1 cellular context compared by ENCODE assay signal in the genomic region with DNA sequence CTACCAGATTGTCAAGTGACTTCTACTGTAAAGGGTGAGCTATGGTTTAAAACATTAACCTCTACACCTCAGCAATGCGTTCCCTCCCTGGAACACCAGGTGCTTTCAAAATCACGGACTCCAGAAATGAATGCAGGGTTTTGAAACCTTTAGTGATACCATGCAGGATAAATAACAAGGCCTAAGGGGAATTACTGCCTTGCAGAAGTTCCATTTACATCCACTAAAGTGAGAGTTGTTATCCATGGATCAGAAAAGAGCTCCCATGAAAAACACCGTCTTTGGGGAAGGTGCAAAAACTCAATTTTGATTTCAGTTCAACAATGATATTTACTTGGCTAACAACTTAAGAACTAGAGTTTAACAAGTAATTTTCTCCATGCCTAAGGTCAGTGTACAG.
TF ChIP-seq lines count a peak whose summit lies in the region.

No MANE protein-coding gene starts in this region.

TF ChIP-seq in H1, 55 proteins besides CTCF, POLR2A, EP300 and RAD21:
- no peak for TF ChIP-seq EGR1 (IDR thresholded peaks at IDR 0.05; ENCODE audit: borderline replicate concordance, low read depth, low read length)
- TF ChIP-seq SP2 (IDR thresholded peaks at IDR 0.05; ENCODE audit: low read length): no peak
- no peak for TF ChIP-seq JUN (IDR thresholded peaks at IDR 0.05; ENCODE audit: low read depth, low read length)
- TF ChIP-seq GABPA (IDR thresholded peaks at IDR 0.05; ENCODE audit: borderline replicate concordance, insufficient read depth, low read length): no peak
- TF ChIP-seq BRCA1 (IDR thresholded peaks at IDR 0.05; ENCODE audit: low read depth, low read length): no peak
- no peak for TF ChIP-seq CBX5 (IDR thresholded peaks at IDR 0.05; ENCODE audit: low read depth, low read length)
- TF ChIP-seq NRF1 (IDR thresholded peaks at IDR 0.05; ENCODE audit: low read depth, low read length): no peak
- TF ChIP-seq SUZ12 (IDR thresholded peaks at IDR 0.05; ENCODE audit: low read length): no peak
- no peak for TF ChIP-seq CHD2 (IDR thresholded peaks at IDR 0.05; ENCODE audit: low read length)
- no peak for TF ChIP-seq TAF7 (optimal IDR thresholded peaks at IDR 0.05; ENCODE audit: borderline replicate concordance, low read depth, low read length)
- TF ChIP-seq KDM5A (IDR thresholded peaks at IDR 0.05; ENCODE audit: low read length): no peak
- TF ChIP-seq TBP (IDR thresholded peaks at IDR 0.05; ENCODE audit: low read depth, low read length): no peak
- no peak for TF ChIP-seq SIN3A (conservative IDR thresholded peaks at IDR 0.05 in 1 of 2, IDR thresholded peaks at IDR 0.05 in 1 of 2; ENCODE audit: low read depth in 1 of 2, low read length in 2 of 2)
- TF ChIP-seq SIRT6 (IDR thresholded peaks at IDR 0.05; ENCODE audit: low read length): no peak
- TF ChIP-seq BCL11A (IDR thresholded peaks at IDR 0.05; ENCODE audit: low read depth in 2 of 2, low read length in 2 of 2): no peak
- TF ChIP-seq ASH2L (IDR thresholded peaks at IDR 0.05; ENCODE audit: low read length): no peak
- TF ChIP-seq SP1 (IDR thresholded peaks at IDR 0.05; ENCODE audit: low read depth, low read length): no peak
- TF ChIP-seq RXRA (IDR thresholded peaks at IDR 0.05; ENCODE audit: insufficient read depth, low read depth, low read length): no peak
- TF ChIP-seq YY1 (IDR thresholded peaks at IDR 0.05; ENCODE audit: low read depth, low read length): no peak
- no peak for TF ChIP-seq SIX5 (IDR thresholded peaks at IDR 0.05; ENCODE audit: low read depth, low read length)
